Comparison of ENCODE assay signal across 9 cellular contexts in the genomic region with DNA sequence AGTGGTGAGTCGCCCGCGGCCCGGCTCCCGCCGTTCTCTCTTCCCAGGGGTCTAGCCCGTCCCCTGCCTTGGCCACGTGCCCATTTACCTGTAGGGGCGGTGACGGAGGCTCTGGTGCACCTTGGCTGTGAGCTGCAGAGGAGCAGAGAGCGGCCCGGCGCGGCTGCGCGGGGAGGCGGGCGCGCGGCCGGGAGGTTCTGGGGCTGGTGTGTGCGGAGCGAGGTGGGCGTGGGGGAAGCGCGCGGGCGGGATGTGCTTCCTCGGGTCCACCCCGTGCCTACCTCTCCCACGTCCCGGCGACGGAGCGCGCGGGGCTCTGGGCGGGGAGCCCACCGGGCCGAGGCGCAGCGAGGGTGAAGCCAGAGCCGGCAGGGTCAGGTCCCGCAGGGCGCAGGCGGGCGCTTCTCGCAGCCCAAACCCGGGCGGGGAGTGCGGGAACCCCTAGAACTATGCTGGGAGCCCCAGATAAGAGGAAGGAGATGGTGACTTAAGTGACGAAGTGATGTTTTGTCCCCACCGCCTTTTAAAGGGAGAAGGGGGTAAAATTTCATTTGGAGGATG. TPM values are rescaled to one million over a fixed set of nuclear protein-coding genes. Genes with fewer than 3 reads are reported as not detected.
DNase-seq lines count a peak whose midpoint lies in the region; ATAC-seq, FAIRE-seq and TF ChIP-seq lines count a peak whose summit lies in the region.
"Had no signal": no experiment of that assay in that cellular context is flagged by ENCODE, and none has a peak within 500 bp of the region (broad histone marks: within the 10 kb centered on the region; RNA-seq: fewer than 3 reads in every experiment).

No MANE protein-coding gene starts in this region.

- intact Hi-C loops in testis (cut with DNase I; ENCODE audit: low total_unique reads) = no loop called here

- no peak for TF ChIP-seq POLR2A in testis (IDR thresholded peaks at IDR 0.05)

- no peaks in the 10 kb centered on the region for H3K9me3 ChIP-seq in CD4-positive, CD25-positive, alpha-beta regulatory T cell (ENCODE audit: control insufficient read depth in 2 of 2, low read length in 2 of 2)
- H3K9me3 ChIP-seq in mucosa of rectum (ENCODE audit: control insufficient read depth in 2 of 2, low read length in 2 of 2) (no peaks in the 10 kb centered on the region), testis (no peaks in the 10 kb centered on the region)

- peak overlapping the region; percentile 87 for H3K27ac ChIP-seq in CD4-positive, CD25-positive, alpha-beta regulatory T cell (ENCODE audit: insufficient read depth, low read length, poor library complexity, severe bottlenecking)
- peak overlapping the region; percentile 98 to 99 for H3K27ac ChIP-seq in mucosa of rectum (ENCODE audit: low read depth in 2 of 2, low read length in 2 of 2)
- H3K27ac ChIP-seq in testis = peak overlapping the region; percentile 74 to 75

- H3K4me3 ChIP-seq in CD4-positive, CD25-positive, alpha-beta regulatory T cell (ENCODE audit: low read depth, low read length) = peak overlapping the region; percentile 92
- H3K4me3 ChIP-seq in mucosa of rectum (ENCODE audit: low read length in 2 of 2) (peak overlapping the region; percentile 72 to 88), testis (peak overlapping the region; percentile 52 to 85)

- peaks cover 30% of the 10 kb centered on the region for H3K36me3 Mint-ChIP-seq in CD4-positive, CD25-positive, alpha-beta regulatory T cell
- peaks cover 74% of the 10 kb centered on the region for H3K36me3 Mint-ChIP-seq in effector memory CD8-positive, alpha-beta T cell (ENCODE audit: insufficient read depth)

- H3K4me1 ChIP-seq in CD4-positive, CD25-positive, alpha-beta regulatory T cell (ENCODE audit: control insufficient read depth, insufficient read depth, low read length, poor library complexity, severe bottlenecking) = peaks cover 79% of the 10 kb centered on the region
- peaks cover 32 to 37% of the 10 kb centered on the region in 2 donors for H3K4me1 ChIP-seq in mucosa of rectum (ENCODE audit: control insufficient read depth in 2 of 2, insufficient read depth in 2 of 2, low read length in 2 of 2)
- H3K4me1 ChIP-seq in testis = peaks cover 3% of the 10 kb centered on the region

- H3K27me3 Mint-ChIP-seq in CD4-positive, CD25-positive, alpha-beta regulatory T cell = no peaks in the 10 kb centered on the region
- H3K27me3 Mint-ChIP-seq in effector memory CD8-positive, alpha-beta T cell = no peaks in the 10 kb centered on the region

- peak overlapping the region; percentile 80 to 89 for H3K9ac ChIP-seq in mucosa of rectum (ENCODE audit: low read depth in 1 of 2, low read length in 2 of 2)

- peak overlapping the region; percentile 91 to 98 (median 94) for H3K4me3 Mint-ChIP-seq in CD4-positive, CD25-positive, alpha-beta regulatory T cell
- peak overlapping the region; percentile 92 to 95 for H3K4me3 Mint-ChIP-seq in effector memory CD8-positive, alpha-beta T cell

- peak overlapping the region; percentile 77 to 96 (median 86) for H3K27ac Mint-ChIP-seq in CD4-positive, CD25-positive, alpha-beta regulatory T cell
- H3K27ac Mint-ChIP-seq in effector memory CD8-positive, alpha-beta T cell = peak overlapping the region; percentile 97 to 100

- H3K36me3 ChIP-seq in CD4-positive, CD25-positive, alpha-beta regulatory T cell (ENCODE audit: control insufficient read depth, insufficient read depth, low read length) = peaks cover 31% of the 10 kb centered on the region
- peaks cover 10% of the 10 kb centered on the region in 2 donors for H3K36me3 ChIP-seq in mucosa of rectum (ENCODE audit: control insufficient read depth in 2 of 2, insufficient read depth in 2 of 2, low read length in 2 of 2)
- H3K36me3 ChIP-seq in testis (ENCODE audit: low read depth, missing control alignments) = no peaks in the 10 kb centered on the region

- peaks cover 29 to 85% (median 65%) of the 10 kb centered on the region in 4 donors for H3K4me1 Mint-ChIP-seq in CD4-positive, CD25-positive, alpha-beta regulatory T cell
- H3K4me1 Mint-ChIP-seq in effector memory CD8-positive, alpha-beta T cell (ENCODE audit: low read depth in 2 of 2) = peaks cover 73 to 74% of the 10 kb centered on the region in 2 donors

- peaks cover 0 to 1% (median 0%) of the 10 kb centered on the region in 7 donors for H3K9me3 Mint-ChIP-seq in CD4-positive, CD25-positive, alpha-beta regulatory T cell
- H3K9me3 Mint-ChIP-seq in effector memory CD8-positive, alpha-beta T cell = no peaks in the 10 kb centered on the region

- no peaks in the 10 kb centered on the region for H3K27me3 ChIP-seq in CD4-positive, CD25-positive, alpha-beta regulatory T cell (ENCODE audit: control insufficient read depth, insufficient read depth, low read length)
- H3K27me3 ChIP-seq in mucosa of rectum (ENCODE audit: control insufficient read depth in 2 of 2, insufficient read depth in 2 of 2, low read length in 2 of 2) (no peaks in the 10 kb centered on the region), testis (no peaks in the 10 kb centered on the region)

- peak in 2 of 3 donors; percentile 57 to 67 for DNase-seq in CD4-positive, CD25-positive, alpha-beta regulatory T cell
- DNase-seq in HT-29 (ENCODE audit: low spot score) (peak; percentile 37), testis (peak; percentile 54), D721Med (ENCODE audit: insufficient read length, low spot score) (no peak)
- DNase-seq in activated CD4-positive, CD25-positive, alpha-beta regulatory T cell (lab: John Stamatoyannopoulos, UW) = peak; percentile 28 to 64 (median 62)
- no peak for DNase-seq in effector memory CD8-positive, alpha-beta T cell

- WGBS in testis, 2 donors = 3 to 8% methylated on average over 27 to 50 of the region's 53 CpGs

- TF ChIP-seq CTCF in testis (IDR thresholded peaks at IDR 0.05) (no peak), D721Med (IDR thresholded peaks at IDR 0.05; ENCODE audit: insufficient read depth, missing control alignments) (no peak)

- no peak for FAIRE-seq in D721Med (lab: Jason Lieb, UNC)

- peak; percentile 28 to 31 for ATAC-seq in CD4-positive, CD25-positive, alpha-beta regulatory T cell (ENCODE audit: low read depth in 2 of 2)
- peak; percentile 8 for ATAC-seq in GM21367 (IDR thresholded peaks at IDR 0.05; ENCODE audit: unreplicated experiment)
- ATAC-seq in effector memory CD8-positive, alpha-beta T cell (replicated peaks) = peak; percentile 25

RNA-seq across cellular contexts. Expression of a gene that starts 0.4 kb away (rescaled TPM):
- 66.6 TPM for total RNA-seq in CD4-positive, CD25-positive, alpha-beta regulatory T cell
- 100 to 1,000 TPM in 3 of 4 donors, 10 to 100 TPM in 1; 98.1 to 123 (median 110) TPM for polyA plus RNA-seq in CD4-positive, CD25-positive, alpha-beta regulatory T cell
- 22.5 and 24.3 TPM in 2 replicates for total RNA-seq in HT-29 (2014; rRNA removed; shearing (Covaris generic))
- total RNA-seq in testis = 10 to 100 TPM; 17.2 to 20.8 TPM
- polyA plus RNA-seq in testis (ENCODE audit: insufficient read depth, low read depth, low replicate concordance) = 13.1 TPM

RNA-seq across cellular contexts. Expression of a gene that starts 54.2 kb away (rescaled TPM):
- total RNA-seq in CD4-positive, CD25-positive, alpha-beta regulatory T cell = not detected
- not detected for polyA plus RNA-seq in CD4-positive, CD25-positive, alpha-beta regulatory T cell
- total RNA-seq in HT-29 (2014; rRNA removed; shearing (Covaris generic)) = not detected in 2 replicates
- 10 to 100 TPM in 1 of 2 donors, 1 to 10 TPM in 1; 2.8 to 12.3 TPM for total RNA-seq in testis
- 7.8 TPM for polyA plus RNA-seq in testis (ENCODE audit: insufficient read depth, low read depth, low replicate concordance)
- total RNA-seq: NCI-H460 had no signal

Comparison
In these comparisons a context has a peak if more than half of its experiments do, and no peak if none do; other contexts are left out.
1. DNase-seq: peak in CD4-positive, CD25-positive, alpha-beta regulatory T cell (2 of 3), HT-29 (single experiment), activated CD4-positive, CD25-positive, alpha-beta regulatory T cell (4 of 4) and testis (single experiment); none in effector memory CD8-positive, alpha-beta T cell (0 of 3) and D721Med (single experiment).
2. Peak in every context shown above with its lines, with median percentiles within 50 percentile points of each other: ATAC-seq, H3K27ac ChIP-seq and H3K4me3 ChIP-seq.